ENCODE assay signal across 29 cellular contexts in genomic region chr21:37206531-37206930, GRCh38.
DNase-seq lines count a peak whose midpoint lies in the region; ATAC-seq and TF ChIP-seq lines count a peak whose summit lies in the region.
"Had no signal": no experiment of that assay in that cellular context is flagged by ENCODE, and none has a peak within 500 bp of the region (broad histone marks: within the 10 kb centered on the region; RNA-seq: fewer than 3 reads in every experiment).

No MANE protein-coding gene starts in this region.

- ATAC-seq in activated T-cell treated with anti-CD3 and anti-CD28 coated beads, Interleukin-2, amount 50 U/mL, for 72 hours (replicated peaks in 1 of 2): no peak
- no peak for ATAC-seq in body of pancreas
- ATAC-seq in GM21526 (IDR thresholded peaks at IDR 0.05; ENCODE audit: low FRiP score, unreplicated experiment): no peak
- ATAC-seq: activated CD4-positive, CD25-positive, alpha-beta regulatory T cell treated with anti-CD3 and anti-CD28 coated beads, Interleukin-2, amount 50 U/mL, for 24 hours had no signal

- H3K27me3 Mint-ChIP-seq in activated T-cell treated with anti-CD3 and anti-CD28 coated beads, Interleukin-2, amount 50 U/mL, for 72 hours (ENCODE audit: low read depth): no peaks in the 10 kb centered on the region

- TF ChIP-seq CTCF in GM12865 (IDR thresholded peaks at IDR 0.05; ENCODE audit: insufficient read depth, low read depth, low read length, missing control alignments) (no peak), body of pancreas (IDR thresholded peaks at IDR 0.05) (no peak)

- H3K4me1 ChIP-seq in body of pancreas: peaks cover 30% of the 10 kb centered on the region

- H3K4me1 Mint-ChIP-seq in activated T-cell treated with anti-CD3 and anti-CD28 coated beads, Interleukin-2, amount 50 U/mL, for 72 hours (ENCODE audit: low read depth): peaks cover 24% of the 10 kb centered on the region

- WGBS in body of pancreas, 2 donors: 90 to 96% methylated on average over 7 of the region's 7 CpGs

- intact Hi-C loops in body of pancreas (cut with DNase I): no loop called here

- TF ChIP-seq POLR2A in body of pancreas (IDR thresholded peaks at IDR 0.05): no peak

- H3K27ac Mint-ChIP-seq in activated T-cell treated with anti-CD3 and anti-CD28 coated beads, Interleukin-2, amount 50 U/mL, for 72 hours: peak overlapping the region; percentile 10
- H3K27ac Mint-ChIP-seq: CD4-positive, CD25-positive, alpha-beta regulatory T cell; H9 had no signal

- H3K4me3 ChIP-seq in GM12865 (ENCODE audit: low read depth, low read length) (peak overlapping the region; percentile 63; the same call in 1 of the 2 replicates), body of pancreas (no peak overlapping the region)
- H3K4me3 ChIP-seq: lung, mucosa of descending colon, ovary, SK-N-MC, stomach, thyroid gland, vagina had no signal

- H3K9me3 ChIP-seq in body of pancreas: no peaks in the 10 kb centered on the region
- H3K9me3 ChIP-seq: mucosa of descending colon, ovary, stomach, thyroid gland, vagina had no signal

- peak overlapping the region in 3 of 4 donors; percentile 74 to 80 (median 74) for H3K27ac ChIP-seq in body of pancreas
- H3K27ac ChIP-seq: ovary, SK-N-MC, vagina had no signal

- DNase-seq in activated T-cell treated with anti-CD3 and anti-CD28 coated beads, Interleukin-2, amount 50 U/mL, for 72 hours: no peak
- no peak for DNase-seq in activated T-cell treated with anti-CD3 and anti-CD28 coated beads, Interleukin-2, amount 50 U/mL, for 1 hour
- DNase-seq in GM12865 (ENCODE audit: low read depth) (peak; percentile 47), body of pancreas (no peak), renal cortical epithelial cell (ENCODE audit: low read depth) (peak; percentile 29), NCI-H1694 (lab: John Stamatoyannopoulos, UW) (no peak)
- no peak for DNase-seq in activated CD4-positive, alpha-beta T cell treated with anti-CD3 and anti-CD28 coated beads, Interleukin-2, amount 50 U/mL, for 1 hour
- DNase-seq: activated CD4-positive, alpha-beta T cell treated with anti-CD3 and anti-CD28 coated beads, Interleukin-2, amount 50 U/mL, for 48 hours; activated CD8-positive, alpha-beta memory T cell treated with anti-CD3 and anti-CD28 coated beads, Interleukin-2, amount 50 U/mL, for 48 hours; activated naive CD4-positive, alpha-beta T cell treated with anti-CD3 and anti-CD28 coated beads, Interleukin-2, amount 50 U/mL, for 16 hours; amniotic stem cell; CD4-positive, CD25-positive, alpha-beta regulatory T cell; H9; mucosa of descending colon; NCI-H1092; NCI-H1930; NCI-H2171 treated with DMSO at 0.1 percent for 48 hours; NCI-H510A; ovary; stimulated activated CD4-positive, alpha-beta T cell treated with anti-CD3 and anti-CD28 coated beads, Interleukin-1b, Interleukin-23, amount 100 ng/mL, for 48 hours; stomach; thyroid gland had no signal

- no peaks in the 10 kb centered on the region for H3K27me3 ChIP-seq in body of pancreas
- H3K27me3 ChIP-seq: ovary, stomach, thyroid gland, vagina had no signal

- peaks cover 0 to 6% of the 10 kb centered on the region in 2 donors for H3K36me3 ChIP-seq in body of pancreas (replicated peaks in 1 of 2; ENCODE audit: insufficient read depth in 1 of 2, low read depth in 2 of 2)
- H3K36me3 ChIP-seq: ovary had no signal

- peaks cover 0 to 5% of the 10 kb centered on the region in 2 donors for H3K36me3 Mint-ChIP-seq in activated T-cell treated with anti-CD3 and anti-CD28 coated beads, Interleukin-2, amount 50 U/mL, for 72 hours (ENCODE audit: insufficient read depth in 2 of 2)

- H3K4me3 Mint-ChIP-seq in activated T-cell treated with anti-CD3 and anti-CD28 coated beads, Interleukin-2, amount 50 U/mL, for 72 hours: no peak overlapping the region
- H3K4me3 Mint-ChIP-seq: CD4-positive, CD25-positive, alpha-beta regulatory T cell; H9; neural crest cell had no signal

- peaks cover 0 to 2% of the 10 kb centered on the region in 2 donors for H3K9me3 Mint-ChIP-seq in activated T-cell treated with anti-CD3 and anti-CD28 coated beads, Interleukin-2, amount 50 U/mL, for 72 hours
- H3K9me3 Mint-ChIP-seq: activated T-helper 2 cell treated with anti-CD3 and anti-CD28 coated beads, Interferon-gamma antibody, Interleukin-2, Interleukin-4, amounts not matched to agents 10 μg/mL and 5 μg/mL and 100 μg/mL, durations not matched to agents 14 hours and 24 hours and 36 hours had no signal

Comparison
In these comparisons a context has a peak if more than half of its experiments do, and no peak if none do; other contexts are left out.
1. DNase-seq: peak in GM12865 (single experiment) and renal cortical epithelial cell (single experiment); none in activated T-cell treated with anti-CD3 and anti-CD28 coated beads, Interleukin-2, amount 50 U/mL, for 72 hours (0 of 2), activated T-cell treated with anti-CD3 and anti-CD28 coated beads, Interleukin-2, amount 50 U/mL, for 1 hour (single experiment), body of pancreas (0 of 4), NCI-H1694 (single experiment) and activated CD4-positive, alpha-beta T cell treated with anti-CD3 and anti-CD28 coated beads, Interleukin-2, amount 50 U/mL, for 1 hour (single experiment).